1 cellular context compared by ENCODE assay signal in genomic region chr1:30522031-30523004, GRCh38.
TF ChIP-seq lines count a peak whose summit lies in the region.

No MANE protein-coding gene starts in this region.

TF ChIP-seq in GM23338, 12 proteins besides CTCF, POLR2A, EP300 and RAD21 (continued from another document):
- TF ChIP-seq, protein P1, sequence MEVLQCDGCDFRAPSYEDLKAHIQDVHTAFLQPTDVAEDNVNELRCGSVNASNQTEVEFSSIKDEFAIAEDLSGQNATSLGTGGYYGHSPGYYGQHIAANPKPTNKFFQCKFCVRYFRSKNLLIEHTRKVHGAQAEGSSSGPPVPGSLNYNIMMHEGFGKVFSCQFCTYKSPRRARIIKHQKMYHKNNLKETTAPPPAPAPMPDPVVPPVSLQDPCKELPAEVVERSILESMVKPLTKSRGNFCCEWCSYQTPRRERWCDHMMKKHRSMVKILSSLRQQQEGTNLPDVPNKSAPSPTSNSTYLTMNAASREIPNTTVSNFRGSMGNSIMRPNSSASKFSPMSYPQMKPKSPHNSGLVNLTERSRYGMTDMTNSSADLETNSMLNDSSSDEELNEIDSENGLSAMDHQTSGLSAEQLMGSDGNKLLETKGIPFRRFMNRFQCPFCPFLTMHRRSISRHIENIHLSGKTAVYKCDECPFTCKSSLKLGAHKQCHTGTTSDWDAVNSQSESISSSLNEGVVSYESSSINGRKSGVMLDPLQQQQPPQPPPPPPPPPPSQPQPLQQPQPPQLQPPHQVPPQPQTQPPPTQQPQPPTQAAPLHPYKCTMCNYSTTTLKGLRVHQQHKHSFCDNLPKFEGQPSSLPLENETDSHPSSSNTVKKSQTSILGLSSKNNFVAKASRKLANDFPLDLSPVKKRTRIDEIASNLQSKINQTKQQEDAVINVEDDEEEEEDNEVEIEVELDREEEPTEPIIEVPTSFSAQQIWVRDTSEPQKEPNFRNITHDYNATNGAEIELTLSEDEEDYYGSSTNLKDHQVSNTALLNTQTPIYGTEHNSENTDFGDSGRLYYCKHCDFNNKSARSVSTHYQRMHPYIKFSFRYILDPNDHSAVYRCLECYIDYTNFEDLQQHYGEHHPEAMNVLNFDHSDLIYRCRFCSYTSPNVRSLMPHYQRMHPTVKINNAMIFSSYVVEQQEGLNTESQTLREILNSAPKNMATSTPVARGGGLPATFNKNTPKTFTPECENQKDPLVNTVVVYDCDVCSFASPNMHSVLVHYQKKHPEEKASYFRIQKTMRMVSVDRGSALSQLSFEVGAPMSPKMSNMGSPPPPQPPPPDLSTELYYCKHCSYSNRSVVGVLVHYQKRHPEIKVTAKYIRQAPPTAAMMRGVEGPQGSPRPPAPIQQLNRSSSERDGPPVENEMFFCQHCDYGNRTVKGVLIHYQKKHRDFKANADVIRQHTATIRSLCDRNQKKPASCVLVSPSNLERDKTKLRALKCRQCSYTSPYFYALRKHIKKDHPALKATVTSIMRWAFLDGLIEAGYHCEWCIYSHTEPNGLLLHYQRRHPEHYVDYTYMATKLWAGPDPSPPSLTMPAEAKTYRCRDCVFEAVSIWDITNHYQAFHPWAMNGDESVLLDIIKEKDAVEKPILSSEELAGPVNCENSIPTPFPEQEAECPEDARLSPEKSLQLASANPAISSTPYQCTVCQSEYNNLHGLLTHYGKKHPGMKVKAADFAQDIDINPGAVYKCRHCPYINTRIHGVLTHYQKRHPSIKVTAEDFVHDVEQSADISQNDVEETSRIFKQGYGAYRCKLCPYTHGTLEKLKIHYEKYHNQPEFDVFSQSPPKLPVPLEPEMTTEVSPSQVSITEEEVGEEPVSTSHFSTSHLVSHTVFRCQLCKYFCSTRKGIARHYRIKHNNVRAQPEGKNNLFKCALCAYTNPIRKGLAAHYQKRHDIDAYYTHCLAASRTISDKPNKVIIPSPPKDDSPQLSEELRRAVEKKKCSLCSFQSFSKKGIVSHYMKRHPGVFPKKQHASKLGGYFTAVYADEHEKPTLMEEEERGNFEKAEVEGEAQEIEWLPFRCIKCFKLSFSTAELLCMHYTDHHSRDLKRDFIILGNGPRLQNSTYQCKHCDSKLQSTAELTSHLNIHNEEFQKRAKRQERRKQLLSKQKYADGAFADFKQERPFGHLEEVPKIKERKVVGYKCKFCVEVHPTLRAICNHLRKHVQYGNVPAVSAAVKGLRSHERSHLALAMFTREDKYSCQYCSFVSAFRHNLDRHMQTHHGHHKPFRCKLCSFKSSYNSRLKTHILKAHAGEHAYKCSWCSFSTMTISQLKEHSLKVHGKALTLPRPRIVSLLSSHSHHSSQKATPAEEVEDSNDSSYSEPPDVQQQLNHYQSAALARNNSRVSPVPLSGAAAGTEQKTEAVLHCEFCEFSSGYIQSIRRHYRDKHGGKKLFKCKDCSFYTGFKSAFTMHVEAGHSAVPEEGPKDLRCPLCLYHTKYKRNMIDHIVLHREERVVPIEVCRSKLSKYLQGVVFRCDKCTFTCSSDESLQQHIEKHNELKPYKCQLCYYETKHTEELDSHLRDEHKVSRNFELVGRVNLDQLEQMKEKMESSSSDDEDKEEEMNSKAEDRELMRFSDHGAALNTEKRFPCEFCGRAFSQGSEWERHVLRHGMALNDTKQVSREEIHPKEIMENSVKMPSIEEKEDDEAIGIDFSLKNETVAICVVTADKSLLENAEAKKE (CRISPR knock-in tag; IDR thresholded peaks at IDR 0.05): no peak
- TF ChIP-seq POLR2AphosphoS5 (IDR thresholded peaks at IDR 0.05; ENCODE audit: low read depth): no peak
- no peak for TF ChIP-seq JUNB (IDR thresholded peaks at IDR 0.05; ENCODE audit: unreplicated experiment)
- TF ChIP-seq EZH2 (IDR thresholded peaks at IDR 0.05; ENCODE audit: low read depth, unreplicated experiment): no peak
- TF ChIP-seq, protein P2, sequence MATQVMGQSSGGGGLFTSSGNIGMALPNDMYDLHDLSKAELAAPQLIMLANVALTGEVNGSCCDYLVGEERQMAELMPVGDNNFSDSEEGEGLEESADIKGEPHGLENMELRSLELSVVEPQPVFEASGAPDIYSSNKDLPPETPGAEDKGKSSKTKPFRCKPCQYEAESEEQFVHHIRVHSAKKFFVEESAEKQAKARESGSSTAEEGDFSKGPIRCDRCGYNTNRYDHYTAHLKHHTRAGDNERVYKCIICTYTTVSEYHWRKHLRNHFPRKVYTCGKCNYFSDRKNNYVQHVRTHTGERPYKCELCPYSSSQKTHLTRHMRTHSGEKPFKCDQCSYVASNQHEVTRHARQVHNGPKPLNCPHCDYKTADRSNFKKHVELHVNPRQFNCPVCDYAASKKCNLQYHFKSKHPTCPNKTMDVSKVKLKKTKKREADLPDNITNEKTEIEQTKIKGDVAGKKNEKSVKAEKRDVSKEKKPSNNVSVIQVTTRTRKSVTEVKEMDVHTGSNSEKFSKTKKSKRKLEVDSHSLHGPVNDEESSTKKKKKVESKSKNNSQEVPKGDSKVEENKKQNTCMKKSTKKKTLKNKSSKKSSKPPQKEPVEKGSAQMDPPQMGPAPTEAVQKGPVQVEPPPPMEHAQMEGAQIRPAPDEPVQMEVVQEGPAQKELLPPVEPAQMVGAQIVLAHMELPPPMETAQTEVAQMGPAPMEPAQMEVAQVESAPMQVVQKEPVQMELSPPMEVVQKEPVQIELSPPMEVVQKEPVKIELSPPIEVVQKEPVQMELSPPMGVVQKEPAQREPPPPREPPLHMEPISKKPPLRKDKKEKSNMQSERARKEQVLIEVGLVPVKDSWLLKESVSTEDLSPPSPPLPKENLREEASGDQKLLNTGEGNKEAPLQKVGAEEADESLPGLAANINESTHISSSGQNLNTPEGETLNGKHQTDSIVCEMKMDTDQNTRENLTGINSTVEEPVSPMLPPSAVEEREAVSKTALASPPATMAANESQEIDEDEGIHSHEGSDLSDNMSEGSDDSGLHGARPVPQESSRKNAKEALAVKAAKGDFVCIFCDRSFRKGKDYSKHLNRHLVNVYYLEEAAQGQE (IDR thresholded peaks at IDR 0.05; ENCODE audit: unreplicated experiment): no peak
- no peak for TF ChIP-seq CREB1 (CRISPR knock-in tag; IDR thresholded peaks at IDR 0.05; ENCODE audit: low read depth)
- TF ChIP-seq, protein P3, sequence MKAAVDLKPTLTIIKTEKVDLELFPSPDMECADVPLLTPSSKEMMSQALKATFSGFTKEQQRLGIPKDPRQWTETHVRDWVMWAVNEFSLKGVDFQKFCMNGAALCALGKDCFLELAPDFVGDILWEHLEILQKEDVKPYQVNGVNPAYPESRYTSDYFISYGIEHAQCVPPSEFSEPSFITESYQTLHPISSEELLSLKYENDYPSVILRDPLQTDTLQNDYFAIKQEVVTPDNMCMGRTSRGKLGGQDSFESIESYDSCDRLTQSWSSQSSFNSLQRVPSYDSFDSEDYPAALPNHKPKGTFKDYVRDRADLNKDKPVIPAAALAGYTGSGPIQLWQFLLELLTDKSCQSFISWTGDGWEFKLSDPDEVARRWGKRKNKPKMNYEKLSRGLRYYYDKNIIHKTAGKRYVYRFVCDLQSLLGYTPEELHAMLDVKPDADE (IDR thresholded peaks at IDR 0.05): no peak
- TF ChIP-seq NANOG (IDR thresholded peaks at IDR 0.05; ENCODE audit: borderline replicate concordance): no peak
- no peak for TF ChIP-seq ZNF114 (CRISPR knock-in tag; IDR thresholded peaks at IDR 0.05)
